19 cellular contexts compared by ENCODE assay signal in genomic region chr5:178349607-178350353, GRCh38.
"Had no signal": no experiment of that assay in that cellular context is flagged by ENCODE, and none has a peak within 500 bp of the region (broad histone marks: within the 10 kb centered on the region; RNA-seq: fewer than 3 reads in every experiment).

No MANE protein-coding gene starts in this region.

- ATAC-seq: body of pancreas; gastrocnemius medialis; heart right ventricle; mucosa of descending colon; stimulated activated naive B cell treated with anti-CD40 and anti-IgM and Interleukin-4, amounts not matched to agents 10 μg/mL and 1 μg/mL and 100 μg/mL, for 72 hours had no signal

- H3K27me3 Mint-ChIP-seq: activated CD4-positive, alpha-beta T cell treated with anti-CD3 and anti-CD28 coated beads, Interleukin-2, amount 10 ng/mL, durations not matched to agents 7 days and 5 days; activated naive CD8-positive, alpha-beta T cell had no signal

- H3K27ac ChIP-seq: body of pancreas, colonic mucosa, epithelial cell of prostate, gastrocnemius medialis, heart right ventricle, ovary, SK-N-MC, tibial nerve had no signal

- DNase-seq: activated CD4-positive, alpha-beta T cell treated with anti-CD3 and anti-CD28 coated beads, Interleukin-2, amount 10 ng/mL, durations not matched to agents 7 days and 5 days; activated CD8-positive, alpha-beta memory T cell treated with anti-CD3 and anti-CD28 coated beads, Interleukin-2, amount 50 U/mL, for 48 hours; activated gamma-delta T cell treated with Interleukin-2 at 50 U/mL for 16 hours; amniotic stem cell; body of pancreas; caudate nucleus; colonic mucosa; effector CD4-positive, alpha-beta T cell; gastrocnemius medialis; heart right ventricle; mucosa of descending colon; naive thymus-derived CD4-positive, alpha-beta T cell; ovary; stimulated activated CD4-positive, alpha-beta T cell treated with anti-CD3 and anti-CD28 coated beads, Interleukin-2, amount 100 ng/mL, for 48 hours; stimulated activated naive B cell treated with anti-CD40 and anti-IgM and Interleukin-4, amounts not matched to agents 10 μg/mL and 1 μg/mL and 100 μg/mL, for 72 hours had no signal

- H3K9me3 Mint-ChIP-seq: activated CD4-positive, alpha-beta T cell treated with anti-CD3 and anti-CD28 coated beads, Interleukin-2, amount 10 ng/mL, durations not matched to agents 7 days and 5 days; stimulated activated naive B cell treated with anti-CD40 and anti-IgM and Interleukin-4, amounts not matched to agents 10 μg/mL and 1 μg/mL and 100 μg/mL, for 72 hours had no signal

- H3K4me1 Mint-ChIP-seq: activated CD4-positive, alpha-beta T cell treated with anti-CD3 and anti-CD28 coated beads, Interleukin-2, amount 10 ng/mL, durations not matched to agents 7 days and 5 days; stimulated activated naive B cell treated with anti-CD40 and anti-IgM and Interleukin-4, amounts not matched to agents 10 μg/mL and 1 μg/mL and 100 μg/mL, for 72 hours had no signal

- H3K27ac Mint-ChIP-seq: activated CD4-positive, alpha-beta T cell treated with anti-CD3 and anti-CD28 coated beads, Interleukin-2, amount 10 ng/mL, durations not matched to agents 7 days and 5 days; activated naive CD8-positive, alpha-beta T cell; naive thymus-derived CD4-positive, alpha-beta T cell; stimulated activated naive B cell treated with anti-CD40 and anti-IgM and Interleukin-4, amounts not matched to agents 10 μg/mL and 1 μg/mL and 100 μg/mL, for 72 hours had no signal

- H3K9me3 ChIP-seq: body of pancreas, colonic mucosa, gastrocnemius medialis, heart right ventricle, mucosa of descending colon, ovary, tibial nerve had no signal

- H3K36me3 Mint-ChIP-seq: activated naive CD8-positive, alpha-beta T cell; naive thymus-derived CD4-positive, alpha-beta T cell; stimulated activated naive B cell treated with anti-CD40 and anti-IgM and Interleukin-4, amounts not matched to agents 10 μg/mL and 1 μg/mL and 100 μg/mL, for 72 hours had no signal

- H3K27me3 ChIP-seq: body of pancreas, colonic mucosa, gastrocnemius medialis, ovary, tibial nerve had no signal

- H3K4me1 ChIP-seq: body of pancreas, colonic mucosa, gastrocnemius medialis, tibial nerve had no signal

- H3K36me3 ChIP-seq: colonic mucosa, gastrocnemius medialis, heart right ventricle, ovary, tibial nerve had no signal

- H3K4me3 ChIP-seq: body of pancreas, colonic mucosa, gastrocnemius medialis, heart right ventricle, mucosa of descending colon, ovary, SK-N-MC, tibial nerve had no signal

- H3K4me3 Mint-ChIP-seq: activated CD4-positive, alpha-beta T cell treated with anti-CD3 and anti-CD28 coated beads, Interleukin-2, amount 10 ng/mL, durations not matched to agents 7 days and 5 days; activated naive CD8-positive, alpha-beta T cell; naive thymus-derived CD4-positive, alpha-beta T cell; stimulated activated naive B cell treated with anti-CD40 and anti-IgM and Interleukin-4, amounts not matched to agents 10 μg/mL and 1 μg/mL and 100 μg/mL, for 72 hours had no signal
